In the genomic region with DNA sequence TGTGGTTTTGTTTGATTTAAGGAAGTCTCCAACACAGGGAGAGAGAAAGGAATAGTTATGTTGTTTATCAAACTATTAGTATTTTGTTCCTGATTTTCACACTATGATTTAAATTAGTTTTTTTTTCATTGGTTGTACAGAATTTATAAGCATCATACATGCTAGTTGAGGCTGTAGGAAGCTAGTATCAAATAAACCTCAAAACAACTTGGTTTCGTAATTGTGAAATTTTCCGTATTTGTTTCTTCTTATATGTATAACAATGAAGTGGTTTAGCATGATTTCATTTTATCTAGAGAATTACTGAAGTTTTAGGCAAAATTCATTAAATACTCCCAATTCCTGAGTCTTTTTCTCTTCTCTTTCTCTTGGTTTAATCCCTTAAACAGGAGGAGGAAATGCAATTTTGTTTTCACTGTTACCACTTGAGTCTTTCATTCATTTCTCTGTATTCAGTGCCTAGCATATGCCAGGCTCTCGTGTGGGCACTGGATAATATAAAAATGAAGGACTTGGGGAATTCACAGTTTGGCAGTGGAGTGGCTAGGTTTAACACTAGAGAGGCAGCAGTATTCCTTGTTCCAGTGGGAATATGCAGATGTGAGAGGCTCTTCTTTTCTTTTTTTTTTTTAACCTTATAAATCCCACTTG, we compare ENCODE assay signal across 7 cellular contexts. TPM values are rescaled to one million over a fixed set of nuclear protein-coding genes. Genes with fewer than 3 reads are reported as not detected.
DNase-seq lines count a peak whose midpoint lies in the region; ATAC-seq and TF ChIP-seq lines count a peak whose summit lies in the region.

No MANE protein-coding gene starts in this region.

- H3K9me3 ChIP-seq in iPS-15b (ENCODE audit: control insufficient read depth, insufficient read depth, low read length), result no peaks in the 10 kb centered on the region
- no peaks in the 10 kb centered on the region for H3K9me3 ChIP-seq in smooth muscle cell (replicated peaks; ENCODE audit: low read depth)

- no peak overlapping the region for H2AFZ ChIP-seq in smooth muscle cell (ENCODE audit: low read depth)

- H3K4me3 ChIP-seq in iPS-15b (ENCODE audit: low read depth, low read length) (peak overlapping the region; percentile 55), smooth muscle cell (no peak overlapping the region)

- TF ChIP-seq CTCF in HFFc6 (IDR thresholded peaks at IDR 0.05), result no peak
- no peak for TF ChIP-seq CTCF in smooth muscle cell (IDR thresholded peaks at IDR 0.05; ENCODE audit: borderline replicate concordance, insufficient read depth, poor library complexity, severe bottlenecking)

- H3K27ac Mint-ChIP-seq in HFFc6, result peak overlapping the region; percentile 81
- peak overlapping the region; percentile 82 for H3K27ac Mint-ChIP-seq in activated CD4-positive, alpha-beta memory T cell treated with anti-CD3 and anti-CD28 coated beads, Interleukin-2, amount 10 ng/mL, durations not matched to agents 7 days and 5 days

- H3K36me3 Mint-ChIP-seq in HFFc6 (ENCODE audit: low read depth), result peaks cover 5% of the 10 kb centered on the region
- H3K36me3 Mint-ChIP-seq in activated CD4-positive, alpha-beta memory T cell treated with anti-CD3 and anti-CD28 coated beads, Interleukin-2, amount 10 ng/mL, durations not matched to agents 7 days and 5 days (ENCODE audit: low read depth), result peaks cover 51% of the 10 kb centered on the region

- ATAC-seq in HG03139 (IDR thresholded peaks at IDR 0.05; ENCODE audit: unreplicated experiment), result no peak

- H4K20me1 ChIP-seq in smooth muscle cell (ENCODE audit: low read depth), result peaks cover under 1% of the 10 kb centered on the region

- WGBS in smooth muscle cell (ENCODE audit: low lambda C conversion rate), result 92% methylated on average over 3 of the region's 3 CpGs

- H3K4me1 ChIP-seq in iPS-15b (ENCODE audit: control insufficient read depth, insufficient read depth, low read length) (peaks cover 19% of the 10 kb centered on the region), smooth muscle cell (ENCODE audit: low read depth) (peaks cover 3% of the 10 kb centered on the region)

- H3K27me3 ChIP-seq in iPS-15b (ENCODE audit: control insufficient read depth, insufficient read depth, low read length), result no peaks in the 10 kb centered on the region
- H3K27me3 ChIP-seq in smooth muscle cell (ENCODE audit: low read depth), result no peaks in the 10 kb centered on the region

- DNase-seq in HFFc6 (no peak), smooth muscle cell (lab: John Stamatoyannopoulos, UW; ENCODE audit: unreplicated experiment) (no peak), NCI-H1930 (lab: John Stamatoyannopoulos, UW) (no peak), NCI-H524 (lab: John Stamatoyannopoulos, UW) (no peak)
- no peak for DNase-seq in activated CD4-positive, alpha-beta memory T cell treated with anti-CD3 and anti-CD28 coated beads, Interleukin-2, amount 10 ng/mL, durations not matched to agents 7 days and 5 days

- CTCF ChIA-PET in activated CD4-positive, alpha-beta memory T cell treated with anti-CD3 and anti-CD28 coated beads, Interleukin-2, amount 10 ng/mL, durations not matched to agents 7 days and 5 days (lab: Charles Lee), result interaction anchor here (0.9 to 10.3 kb wide), 9 partner anchors 7 to 384 kb away, joined by 3 to 240 read pairs (median 6); no protein-coding TSS in a partner anchor

- H3K4me2 ChIP-seq in smooth muscle cell, result peak overlapping the region; percentile 98

- H3K27me3 Mint-ChIP-seq in HFFc6 (ENCODE audit: insufficient read depth), result peaks cover 6% of the 10 kb centered on the region
- H3K27me3 Mint-ChIP-seq in activated CD4-positive, alpha-beta memory T cell treated with anti-CD3 and anti-CD28 coated beads, Interleukin-2, amount 10 ng/mL, durations not matched to agents 7 days and 5 days, result no peaks in the 10 kb centered on the region

- H3K36me3 ChIP-seq in iPS-15b (ENCODE audit: control insufficient read depth, insufficient read depth, low read length), result no peaks in the 10 kb centered on the region
- H3K36me3 ChIP-seq in smooth muscle cell (ENCODE audit: low read depth), result no peaks in the 10 kb centered on the region

- peaks cover 47% of the 10 kb centered on the region for H3K4me1 Mint-ChIP-seq in HFFc6 (ENCODE audit: low read depth)
- peaks cover 50% of the 10 kb centered on the region for H3K4me1 Mint-ChIP-seq in activated CD4-positive, alpha-beta memory T cell treated with anti-CD3 and anti-CD28 coated beads, Interleukin-2, amount 10 ng/mL, durations not matched to agents 7 days and 5 days

- POLR2A ChIA-PET in activated CD4-positive, alpha-beta memory T cell treated with anti-CD3 and anti-CD28 coated beads, Interleukin-2, amount 10 ng/mL, durations not matched to agents 7 days and 5 days (lab: Charles Lee), result interaction anchor here (0.9 to 9.4 kb wide), 12 partner anchors 13 to 498 kb away, joined by 3 to 180 read pairs (median 7); partner anchors contain the start of gene SNX20

- no peaks in the 10 kb centered on the region for H3F3A ChIP-seq in smooth muscle cell (ENCODE audit: low read depth)

- H3K79me2 ChIP-seq in smooth muscle cell (ENCODE audit: low read depth), result no peaks in the 10 kb centered on the region

- H3K9ac ChIP-seq in iPS-15b (ENCODE audit: low read depth, low read length) (no peak overlapping the region), smooth muscle cell (ENCODE audit: low read depth) (no peak overlapping the region)

- no peaks in the 10 kb centered on the region for H3K9me3 Mint-ChIP-seq in HFFc6
- H3K9me3 Mint-ChIP-seq in activated CD4-positive, alpha-beta memory T cell treated with anti-CD3 and anti-CD28 coated beads, Interleukin-2, amount 10 ng/mL, durations not matched to agents 7 days and 5 days, result no peaks in the 10 kb centered on the region

- no peak overlapping the region for H3K27ac ChIP-seq in smooth muscle cell (ENCODE audit: low read depth)

- peak overlapping the region; percentile 84 for H3K4me3 Mint-ChIP-seq in HFFc6
- H3K4me3 Mint-ChIP-seq in activated CD4-positive, alpha-beta memory T cell treated with anti-CD3 and anti-CD28 coated beads, Interleukin-2, amount 10 ng/mL, durations not matched to agents 7 days and 5 days, result peak overlapping the region; percentile 94

RNA-seq across cellular contexts. Expression of gene CYLD, which starts 1.8 kb away (rescaled TPM):
- total RNA-seq in HFFc6 (2021; fragmentation: NEBNext Ultra II Directional; extraction: Animal tissue kit (Norgen Biotek cat#: 25700)), result 10 to 100 TPM; 39.4 to 52.7 (median 43.4) TPM
- total RNA-seq in activated CD4-positive, alpha-beta memory T cell treated with anti-CD3 and anti-CD28 coated beads, Interleukin-2, amount 10 ng/mL, durations not matched to agents 7 days and 5 days, result 100 to 1,000 TPM; 235 to 254 TPM
- total RNA-seq in smooth muscle cell, result 13.8 and 33.3 TPM in 2 replicates
- polyA plus RNA-seq in smooth muscle cell, result 10.2 and 11.3 TPM in 2 replicates

RNA-seq across cellular contexts. Expression of gene NOD2, which starts 50.3 kb away (rescaled TPM):
- not detected for total RNA-seq in HFFc6 (2021; fragmentation: NEBNext Ultra II Directional; extraction: Animal tissue kit (Norgen Biotek cat#: 25700))
- total RNA-seq in activated CD4-positive, alpha-beta memory T cell treated with anti-CD3 and anti-CD28 coated beads, Interleukin-2, amount 10 ng/mL, durations not matched to agents 7 days and 5 days, result 10 to 100 TPM; 20.8 to 24.1 TPM
- 0.63 and 0.90 TPM in 2 replicates for total RNA-seq in smooth muscle cell
- polyA plus RNA-seq in smooth muscle cell, result 0.56 TPM in 1 of 2 replicates, not detected in the other

Comparison
In these comparisons a context has a peak if more than half of its experiments do, and no peak if none do; other contexts are left out.
1. RNA of gene NOD2, which starts 50.3 kb away (total RNA-seq): 20.8 to 24.1 TPM in activated CD4-positive, alpha-beta memory T cell treated with anti-CD3 and anti-CD28 coated beads, Interleukin-2, amount 10 ng/mL, durations not matched to agents 7 days and 5 days; 0.63 to 0.90 TPM in smooth muscle cell and not detected in HFFc6; every median in the first group is over 10 times any median in the second.